In genomic region chr7:134645935-134646334, GRCh38 we compare ENCODE assay signal across 9 cellular contexts. TPM values are rescaled to one million over a fixed set of nuclear protein-coding genes. Genes with fewer than 3 reads are reported as not detected.
DNase-seq lines count a peak whose midpoint lies in the region; ATAC-seq and TF ChIP-seq lines count a peak whose summit lies in the region.
"Had no signal": no experiment of that assay in that cellular context is flagged by ENCODE, and none has a peak within 500 bp of the region (broad histone marks: within the 10 kb centered on the region; RNA-seq: fewer than 3 reads in every experiment).

No MANE protein-coding gene starts in this region.

- BruUV-seq in HCT116 (replicated peaks; lab: Mats Ljungman, UMichigan) (TSS peak; percentile 92), MCF 10A (replicated peaks; lab: Mats Ljungman, UMichigan) (TSS peak; percentile 93)

- H3K79me2 ChIP-seq in HCT116 (ENCODE audit: insufficient read depth, low read length), result peaks cover 10% of the 10 kb centered on the region; the same call in 1 of the 2 replicates

- H3K27ac Mint-ChIP-seq in MCF 10A (ENCODE audit: low read depth, unreplicated experiment), result no peak overlapping the region
- H3K27ac Mint-ChIP-seq: activated naive CD8-positive, alpha-beta T cell treated with anti-CD3 and anti-CD28 coated beads, Interleukin-2, amount 10 ng/mL, durations not matched to agents 7 days and 5 days had no signal

- H3K9me3 ChIP-seq in AG04450 (ENCODE audit: control insufficient read depth, insufficient read depth, low read length), result no peaks in the 10 kb centered on the region
- H3K9me3 ChIP-seq in HCT116 (ENCODE audit: control insufficient read depth in 1 of 2, insufficient read depth in 1 of 2, low read depth in 1 of 2, low read length in 2 of 2), result no peaks in the 10 kb centered on the region

- TF ChIP-seq CTCF in AG04450 (IDR thresholded peaks at IDR 0.05; ENCODE audit: low read depth, low read length), result no peak
- no peak for TF ChIP-seq CTCF in HCT116 (IDR thresholded peaks at IDR 0.05 in 2 of 3, conservative IDR thresholded peaks at IDR 0.05 in 1 of 3; ENCODE audit: borderline replicate concordance in 1 of 3, insufficient read depth in 1 of 3, low read depth in 2 of 3, low read length in 2 of 3)
- no peak for TF ChIP-seq CTCF in MCF 10A (IDR thresholded peaks at IDR 0.05; ENCODE audit: unreplicated experiment)

- no peaks in the 10 kb centered on the region for H3K36me3 ChIP-seq in HCT116 (ENCODE audit: control insufficient read depth in 1 of 2, insufficient read depth in 2 of 2, low read length in 2 of 2)

- CTCF ChIA-PET in AG04450 (lab: Charles Lee), result interaction anchor here (1.2 to 5.9 kb wide), 3 partner anchors 13 to 26 kb away, joined by 4 to 33 read pairs (median 8); no protein-coding TSS in a partner anchor
- CTCF ChIA-PET in HCT116 (lab: Charles Lee), result interaction anchor here (1.1 to 3.2 kb wide), 3 partner anchors 10 to 213 kb away, joined by 3 to 17 read pairs (median 4); no protein-coding TSS in a partner anchor
- CTCF ChIA-PET in MCF 10A (lab: Yijun Ruan, JAX), result interaction anchor here (0.6 to 2.5 kb wide), 15 partner anchors 9 to 303 kb away, joined by 3 to 14 read pairs (median 4); no protein-coding TSS in a partner anchor

- H3K27me3 ChIP-seq in AG04450 (ENCODE audit: control insufficient read depth, insufficient read depth, low read length), result no peaks in the 10 kb centered on the region
- H3K27me3 ChIP-seq in HCT116 (ENCODE audit: insufficient read depth, low read length), result no peaks in the 10 kb centered on the region

- H4K20me1 ChIP-seq in HCT116 (ENCODE audit: insufficient read depth), result no peaks in the 10 kb centered on the region

- RAD21 ChIA-PET in HCT116 (lab: Charles Lee; ENCODE audit: low non-redundant PET in 1 of 2, low total read pairs in 2 of 2, uncharacterized antibody in 2 of 2, unreplicated experiment in 2 of 2), result no interaction called here

- H3K4me3 Mint-ChIP-seq in MCF 10A (ENCODE audit: unreplicated experiment), result no peak overlapping the region
- H3K4me3 Mint-ChIP-seq: activated naive CD8-positive, alpha-beta T cell treated with anti-CD3 and anti-CD28 coated beads, Interleukin-2, amount 10 ng/mL, durations not matched to agents 7 days and 5 days had no signal

- H2AFZ ChIP-seq in HCT116 (ENCODE audit: low read depth, low read length, poor library complexity, severe bottlenecking), result peak overlapping the region; percentile 88

- H3K36me3 Mint-ChIP-seq in MCF 10A (ENCODE audit: insufficient read depth, unreplicated experiment), result peaks cover 7% of the 10 kb centered on the region

- no peaks in the 10 kb centered on the region for H3K9me3 Mint-ChIP-seq in MCF 10A (ENCODE audit: unreplicated experiment)
- H3K9me3 Mint-ChIP-seq: activated naive CD8-positive, alpha-beta T cell treated with anti-CD3 and anti-CD28 coated beads, Interleukin-2, amount 10 ng/mL, durations not matched to agents 7 days and 5 days had no signal

- H3K9me2 ChIP-seq in HCT116 (ENCODE audit: insufficient read depth), result no peaks in the 10 kb centered on the region

- DNase-seq in AG04450 (ENCODE audit: low read depth, low spot score) (no peak), HCT116 (ENCODE audit: low read depth, low spot score) (no peak), MCF 10A (ENCODE audit: unreplicated experiment) (peak; percentile 21), medulla oblongata (ENCODE audit: extremely low spot score) (peak; percentile 55), putamen (ENCODE audit: low spot score) (no peak), NCI-H510A (lab: John Stamatoyannopoulos, UW) (no peak)

- H3K9ac ChIP-seq in HCT116 (ENCODE audit: low read length), result peak overlapping the region; percentile 73

- no peak for ATAC-seq in HCT116
- ATAC-seq in HG02884 (IDR thresholded peaks at IDR 0.05; ENCODE audit: unreplicated experiment), result no peak
- no peak for ATAC-seq in HG03196 (IDR thresholded peaks at IDR 0.05; ENCODE audit: unreplicated experiment)

- H3K27ac ChIP-seq in AG04450 (ENCODE audit: low read depth, low read length) (peak overlapping the region; percentile 67), HCT116 (ENCODE audit: low read depth, low read length) (no peak overlapping the region)

- peaks cover 8% of the 10 kb centered on the region for H3K4me1 Mint-ChIP-seq in MCF 10A (ENCODE audit: insufficient read depth, unreplicated experiment)

- H3K4me1 ChIP-seq in HCT116 (ENCODE audit: control insufficient read depth in 1 of 2, insufficient read depth in 2 of 2, low read length in 2 of 2), result peaks cover 3 to 12% of the 10 kb centered on the region in 2 experiments; a peak in 2 of 4 replicates

- POLR2A ChIA-PET in AG04450 (lab: Yijun Ruan, JAX) (interaction anchor here (0.5 to 2.4 kb wide), 12 partner anchors 9 to 524 kb away, joined by 3 to 9 read pairs (median 4); partner anchors contain the start of genes AKR1B10 and CYREN), HCT116 (lab: Charles Lee) (interaction anchor here (0.7 to 2.1 kb wide), 6 partner anchors 9 to 558 kb away, joined by 3 to 7 read pairs (median 4); no protein-coding TSS in a partner anchor), MCF 10A (lab: Yijun Ruan, JAX) (interaction anchor here (0.6 to 5.1 kb wide), 35 partner anchors 11 to 861 kb away, joined by 3 to 75 read pairs (median 4); partner anchors contain the start of genes AGBL3, AKR1B10, CALD1 and CYREN)

- H3K27me3 Mint-ChIP-seq in MCF 10A (ENCODE audit: insufficient read depth, unreplicated experiment), result no peaks in the 10 kb centered on the region
- H3K27me3 Mint-ChIP-seq: activated naive CD8-positive, alpha-beta T cell treated with anti-CD3 and anti-CD28 coated beads, Interleukin-2, amount 10 ng/mL, durations not matched to agents 7 days and 5 days had no signal

- intact Hi-C loops in HCT116 (cut with micrococcal nuclease) (no loop called here), MCF 10A (cut with micrococcal nuclease) (loop anchor here (1.0 to 10.0 kb wide), 3 partner anchors 32 to 529 kb away; partner anchors contain the start of gene CYREN)

- TF ChIP-seq POLR2A in HCT116 (IDR thresholded peaks at IDR 0.05; ENCODE audit: borderline replicate concordance, extremely low read depth, insufficient read depth, insufficient read length), result no peak

- no peak for TF ChIP-seq RAD21 in HCT116 (IDR thresholded peaks at IDR 0.05; ENCODE audit: low read depth)

- H3K4me2 ChIP-seq in HCT116 (ENCODE audit: low read length), result peak overlapping the region; percentile 91

- H3K4me3 ChIP-seq in AG04450 (ENCODE audit: low read depth, low read length) (peak overlapping the region; percentile 75), HCT116 (replicated peaks in 1 of 2; ENCODE audit: low read depth in 1 of 2, low read length in 2 of 2) (peak overlapping the region; percentile 63 to 87)

TF ChIP-seq in HCT116, 20 proteins besides CTCF, POLR2A, EP300 and RAD21:
- TF ChIP-seq TCF7L2 (IDR thresholded peaks at IDR 0.05; ENCODE audit: borderline replicate concordance, extremely low read depth, insufficient read depth, insufficient read length) (no peak), EGR1 (IDR thresholded peaks at IDR 0.05; ENCODE audit: low read depth) (0 out of 2 replicates have a peak, but pooled peaks have one; percentile 9)

RNA-seq across cellular contexts. Expression of gene BPGM, which starts 0.7 kb away (rescaled TPM):
- 31.2 and 43.1 TPM in 2 replicates for polyA plus RNA-seq in AG04450 (2011; rRNA removed)
- polyA minus RNA-seq in AG04450 (2011; rRNA and poly(A)+ RNA removed), result 12.7 and 17.1 TPM in 2 replicates
- total RNA-seq in HCT116 (2021; ENCODE audit: unreplicated experiment), result 10.0 TPM
- polyA plus RNA-seq in HCT116 (2012), result 3.4 and 4.8 TPM in 2 replicates
- total RNA-seq in MCF 10A (2022), result 8.2 and 10.8 TPM in 2 replicates

Comparison
In these comparisons a context has a peak if more than half of its experiments do, and no peak if none do; other contexts are left out.
1. DNase-seq: peak in MCF 10A (single experiment) and medulla oblongata (single experiment); none in AG04450 (single experiment), HCT116 (single experiment), putamen (single experiment) and NCI-H510A (single experiment).